Comparison of ENCODE assay signal across 29 cellular contexts in the genomic region with DNA sequence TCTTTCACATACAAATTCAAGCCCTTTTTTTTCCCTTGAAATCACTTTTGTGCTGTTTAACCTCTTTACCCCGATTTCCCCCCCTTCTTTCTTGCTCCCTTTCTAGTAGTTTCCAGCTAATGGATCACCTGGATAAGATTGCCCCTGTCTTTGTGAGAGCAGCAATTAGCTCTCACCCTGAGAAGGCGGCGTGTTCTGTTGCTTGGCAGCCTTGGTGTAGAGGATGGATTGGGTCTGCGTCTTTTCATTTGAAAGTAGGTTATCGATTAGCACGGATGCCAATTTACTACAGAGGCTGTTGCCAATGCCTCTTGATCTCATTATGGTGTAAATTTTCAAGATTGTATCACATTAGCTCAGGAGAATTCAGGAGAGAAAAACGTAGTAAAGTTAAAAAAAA. TPM values are rescaled to one million over a fixed set of nuclear protein-coding genes. Genes with fewer than 3 reads are reported as not detected.
DNase-seq lines count a peak whose midpoint lies in the region; ATAC-seq and TF ChIP-seq lines count a peak whose summit lies in the region.
"Had no signal": no experiment of that assay in that cellular context is flagged by ENCODE, and none has a peak within 500 bp of the region (broad histone marks: within the 10 kb centered on the region; RNA-seq: fewer than 3 reads in every experiment).

No MANE protein-coding gene starts in this region.

- H3K4me2 ChIP-seq in osteoblast (ENCODE audit: insufficient read depth, low read length): no peak overlapping the region
- H3K4me2 ChIP-seq: A549 had no signal

- H3K4me1 Mint-ChIP-seq in immature natural killer cell: peaks cover 15 to 24% of the 10 kb centered on the region in 2 donors
- no peaks in the 10 kb centered on the region for H3K4me1 Mint-ChIP-seq in stimulated activated memory B cell treated with anti-CD40 and anti-IgM and Interleukin-4, amounts not matched to agents 10 μg/mL and 1 μg/mL and 100 μg/mL, for 72 hours
- H3K4me1 Mint-ChIP-seq: activated CD4-positive, alpha-beta memory T cell treated with anti-CD3 and anti-CD28 coated beads, Interleukin-2, amount 10 ng/mL, durations not matched to agents 7 days and 5 days; central memory CD8-positive, alpha-beta T cell had no signal

- H3K27ac Mint-ChIP-seq in immature natural killer cell: peak overlapping the region in 5 of 6 donors; percentile 19 to 86 (median 73)
- H3K27ac Mint-ChIP-seq in stimulated activated memory B cell treated with anti-CD40 and anti-IgM and Interleukin-4, amounts not matched to agents 10 μg/mL and 1 μg/mL and 100 μg/mL, for 72 hours: no peak overlapping the region
- H3K27ac Mint-ChIP-seq: activated CD4-positive, alpha-beta memory T cell treated with anti-CD3 and anti-CD28 coated beads, Interleukin-2, amount 10 ng/mL, durations not matched to agents 7 days and 5 days; activated naive CD8-positive, alpha-beta T cell; activated T-helper 2 cell treated with anti-CD3 and anti-CD28 coated beads, Interferon-gamma antibody, Interleukin-2, Interleukin-4, amounts not matched to agents 10 μg/mL and 5 μg/mL and 100 μg/mL, durations not matched to agents 14 hours and 24 hours and 36 hours; T-helper 1 cell treated with Interleukin-12 subunit alpha and Interleukin-12 subunit beta and Interleukin-4 antibody, amounts not matched to agents 30 μg/mL and 1 μg/mL, for 36 hours had no signal

- no peaks in the 10 kb centered on the region for H3K9me3 ChIP-seq in cardiac muscle cell (ENCODE audit: low read depth)
- H3K9me3 ChIP-seq in heart right ventricle: no peaks in the 10 kb centered on the region
- H3K9me3 ChIP-seq in osteoblast (ENCODE audit: low read depth, low read length): no peaks in the 10 kb centered on the region
- H3K9me3 ChIP-seq: A549, BE2C, gastroesophageal sphincter, HAP-1, left lung, MG63, ovary, tibial nerve had no signal

- H3K79me2 ChIP-seq in osteoblast (ENCODE audit: insufficient read depth, low read length): no peaks in the 10 kb centered on the region

- H2AFZ ChIP-seq in osteoblast (ENCODE audit: low read length): no peak overlapping the region

- H3K4me3 Mint-ChIP-seq in immature natural killer cell: peak overlapping the region in 4 of 5 donors; percentile 28 to 65 (median 38)
- no peak overlapping the region for H3K4me3 Mint-ChIP-seq in stimulated activated memory B cell treated with anti-CD40 and anti-IgM and Interleukin-4, amounts not matched to agents 10 μg/mL and 1 μg/mL and 100 μg/mL, for 72 hours
- H3K4me3 Mint-ChIP-seq: activated CD4-positive, alpha-beta memory T cell treated with anti-CD3 and anti-CD28 coated beads, Interleukin-2, amount 10 ng/mL, durations not matched to agents 7 days and 5 days; activated naive CD8-positive, alpha-beta T cell; central memory CD8-positive, alpha-beta T cell; T-helper 1 cell treated with Interleukin-12 subunit alpha and Interleukin-12 subunit beta and Interleukin-4 antibody, amounts not matched to agents 30 μg/mL and 1 μg/mL, for 36 hours had no signal

- TF ChIP-seq CTCF in cardiac muscle cell (IDR thresholded peaks at IDR 0.05; ENCODE audit: low read depth, low read length) (no peak), heart right ventricle (IDR thresholded peaks at IDR 0.05) (no peak), osteoblast (IDR thresholded peaks at IDR 0.05; ENCODE audit: extremely low read depth, low read depth, low read length) (no peak)

- H3K4me1 ChIP-seq in cardiac muscle cell (ENCODE audit: low read depth) (peaks cover 57% of the 10 kb centered on the region), heart right ventricle (peaks cover 0 to 4% (median 0%) of the 10 kb centered on the region in 9 donors), osteoblast (ENCODE audit: insufficient read depth, low read length) (no peaks in the 10 kb centered on the region)
- H3K4me1 ChIP-seq: A549, gastroesophageal sphincter, left lung, tibial nerve had no signal

- H4K20me1 ChIP-seq in osteoblast (ENCODE audit: insufficient read depth, low read length): peaks cover 4% of the 10 kb centered on the region

- no peak for ATAC-seq in heart right ventricle
- no peak for ATAC-seq in stimulated activated memory B cell treated with anti-CD40 and anti-IgM and Interleukin-4, amounts not matched to agents 10 μg/mL and 1 μg/mL and 100 μg/mL, for 72 hours
- ATAC-seq: A549 had no signal

- 60 to 72% methylated on average over 7 of the region's 7 CpGs for WGBS in heart right ventricle, 2 donors

- no peaks in the 10 kb centered on the region for H3K27me3 ChIP-seq in cardiac muscle cell
- no peaks in the 10 kb centered on the region for H3K27me3 ChIP-seq in heart right ventricle
- no peaks in the 10 kb centered on the region for H3K27me3 ChIP-seq in osteoblast (ENCODE audit: insufficient read depth, low read length)
- H3K27me3 ChIP-seq: BE2C, gastroesophageal sphincter, left lung, MG63, ovary, tibial nerve had no signal

- H3K9me3 Mint-ChIP-seq in immature natural killer cell: no peaks in the 10 kb centered on the region
- no peaks in the 10 kb centered on the region for H3K9me3 Mint-ChIP-seq in stimulated activated memory B cell treated with anti-CD40 and anti-IgM and Interleukin-4, amounts not matched to agents 10 μg/mL and 1 μg/mL and 100 μg/mL, for 72 hours
- H3K9me3 Mint-ChIP-seq: activated CD4-positive, alpha-beta memory T cell treated with anti-CD3 and anti-CD28 coated beads, Interleukin-2, amount 10 ng/mL, durations not matched to agents 7 days and 5 days; activated T-helper 2 cell treated with anti-CD3 and anti-CD28 coated beads, Interferon-gamma antibody, Interleukin-2, Interleukin-4, amounts not matched to agents 10 μg/mL and 5 μg/mL and 100 μg/mL, durations not matched to agents 14 hours and 24 hours and 36 hours; central memory CD8-positive, alpha-beta T cell; T-helper 1 cell treated with Interleukin-12 subunit alpha and Interleukin-12 subunit beta and Interleukin-4 antibody, amounts not matched to agents 30 μg/mL and 1 μg/mL, for 36 hours had no signal

- H3K4me3 ChIP-seq in cardiac muscle cell (no peak overlapping the region), heart right ventricle (no peak overlapping the region), osteoblast (ENCODE audit: insufficient read depth, low read length) (no peak overlapping the region)
- H3K4me3 ChIP-seq: A549, gastroesophageal sphincter, HAP-1, left lung, MG63, ovary, SK-N-MC, skin epidermis, tibial nerve had no signal

- DNase-seq in cardiac muscle cell (ENCODE audit: low read depth in 1 of 2, low spot score in 1 of 2) (no peak), heart right ventricle (no peak), NCI-H2227 treated with DMSO at 0.1 percent for 48 hours (lab: John Stamatoyannopoulos, UW) (peak; percentile 77), immature natural killer cell (no peak), anterior cingulate cortex (lab: John Stamatoyannopoulos, UW) (no peak), DMS114 treated with DMSO at 0.1 percent for 48 hours (lab: John Stamatoyannopoulos, UW; ENCODE audit: unreplicated experiment) (no peak), osteoblast (ENCODE audit: insufficient read length, low spot score, missing footprints) (no peak)
- DNase-seq: activated CD4-positive, alpha-beta memory T cell treated with anti-CD3 and anti-CD28 coated beads, Interleukin-2, amount 10 ng/mL, durations not matched to agents 7 days and 5 days; activated CD4-positive, CD25-positive, alpha-beta regulatory T cell treated with anti-CD3 and anti-CD28 coated beads, Interleukin-2, amount 50 U/mL, for 72 hours; BE2C; COR-L47; DMS79 treated with DMSO at 0.1 percent for 48 hours; left lung; MG63; NCI-H1694 treated with DMSO at 0.1 percent for 48 hours; NCI-H774; ovary; stimulated activated CD8-positive, alpha-beta memory T cell treated with anti-CD3 and anti-CD28 coated beads, Interleukin-4, amount 100 ng/mL, for 48 hours had no signal

- intact Hi-C loops in heart right ventricle (cut with DNase I): no loop called here

- peaks cover 0 to 6% (median 4%) of the 10 kb centered on the region in 3 donors for H3K27me3 Mint-ChIP-seq in immature natural killer cell (ENCODE audit: low read depth in 3 of 3)
- peaks cover 24% of the 10 kb centered on the region for H3K27me3 Mint-ChIP-seq in stimulated activated memory B cell treated with anti-CD40 and anti-IgM and Interleukin-4, amounts not matched to agents 10 μg/mL and 1 μg/mL and 100 μg/mL, for 72 hours
- H3K27me3 Mint-ChIP-seq: activated CD4-positive, alpha-beta memory T cell treated with anti-CD3 and anti-CD28 coated beads, Interleukin-2, amount 10 ng/mL, durations not matched to agents 7 days and 5 days; activated naive CD8-positive, alpha-beta T cell had no signal

- no peaks in the 10 kb centered on the region for H3K36me3 Mint-ChIP-seq in immature natural killer cell
- no peaks in the 10 kb centered on the region for H3K36me3 Mint-ChIP-seq in stimulated activated memory B cell treated with anti-CD40 and anti-IgM and Interleukin-4, amounts not matched to agents 10 μg/mL and 1 μg/mL and 100 μg/mL, for 72 hours
- H3K36me3 Mint-ChIP-seq: activated naive CD8-positive, alpha-beta T cell had no signal

- H3K27ac ChIP-seq in cardiac muscle cell (peak overlapping the region; percentile 81), heart right ventricle (no peak overlapping the region), osteoblast (ENCODE audit: low read depth, low read length) (no peak overlapping the region)
- H3K27ac ChIP-seq: A549, gastroesophageal sphincter, left lung, ovary, SK-N-MC, tibial nerve had no signal

- peaks cover 8% of the 10 kb centered on the region for H3K36me3 ChIP-seq in cardiac muscle cell
- no peaks in the 10 kb centered on the region for H3K36me3 ChIP-seq in heart right ventricle
- no peaks in the 10 kb centered on the region for H3K36me3 ChIP-seq in osteoblast (ENCODE audit: insufficient read depth, low read length)
- H3K36me3 ChIP-seq: gastroesophageal sphincter, HAP-1, left lung, MG63, ovary, tibial nerve had no signal

RNA-seq across cellular contexts. Expression of a gene that starts 26.3 kb away (rescaled TPM):
- total RNA-seq in cardiac muscle cell: 141 and 177 TPM in 2 replicates
- polyA plus RNA-seq in cardiac muscle cell: 58.9 and 60.7 TPM in 2 replicates
- total RNA-seq in heart right ventricle: 1 to 10 TPM in 8 of 10 donors, under 1 TPM in 2; 0.74 to 8.8 (median 3.7) TPM
- 1 to 10 TPM in 1 of 2 donors, under 1 TPM in 1; 0.66 to 1.4 TPM for polyA plus RNA-seq in heart right ventricle
- under 1 TPM in 2 of 3 donors, not detected in 1; 0.07 to 0.39 TPM for polyA plus RNA-seq in immature natural killer cell
- total RNA-seq in osteoblast: 22.1 and 28.6 TPM in 2 replicates
- total RNA-seq: activated CD4-positive, alpha-beta memory T cell treated with anti-CD3 and anti-CD28 coated beads, Interleukin-2, amount 10 ng/mL, durations not matched to agents 7 days and 5 days had no signal
